Comparison of ENCODE assay signal across 19 cellular contexts in genomic region chr1:208551609-208552008, GRCh38.
DNase-seq lines count a peak whose midpoint lies in the region; ATAC-seq and TF ChIP-seq lines count a peak whose summit lies in the region.
"Had no signal": no experiment of that assay in that cellular context is flagged by ENCODE, and none has a peak within 500 bp of the region (broad histone marks: within the 10 kb centered on the region; RNA-seq: fewer than 3 reads in every experiment).

No MANE protein-coding gene starts in this region.

- no peak for TF ChIP-seq POLR2A in right lobe of liver (IDR thresholded peaks at IDR 0.05)

- no peak overlapping the region for H3K4me3 ChIP-seq in neural progenitor cell
- H3K4me3 ChIP-seq in right lobe of liver, result no peak overlapping the region
- no peak overlapping the region for H3K4me3 ChIP-seq in brain microvascular endothelial cell (ENCODE audit: low read depth, low read length)
- H3K4me3 ChIP-seq: BLaER1, GM12878, GM23248 had no signal

- H3K27me3 Mint-ChIP-seq in neural progenitor cell (ENCODE audit: insufficient read depth, low read depth), result peaks cover 5% of the 10 kb centered on the region

- TF ChIP-seq CTCF in GM10266 (IDR thresholded peaks at IDR 0.05; ENCODE audit: control insufficient read depth, insufficient read depth, low read depth, missing control alignments) (no peak), neural progenitor cell (IDR thresholded peaks at IDR 0.05) (no peak), right lobe of liver (IDR thresholded peaks at IDR 0.05) (no peak), brain microvascular endothelial cell (IDR thresholded peaks at IDR 0.05; ENCODE audit: low read depth, low read length, missing control alignments) (no peak)

- no peaks in the 10 kb centered on the region for H3K79me2 ChIP-seq in neural progenitor cell (ENCODE audit: low read depth)

- ATAC-seq in GM18520 (IDR thresholded peaks at IDR 0.05; ENCODE audit: unreplicated experiment), result peak; percentile 59
- ATAC-seq in GM21390 (IDR thresholded peaks at IDR 0.05; ENCODE audit: unreplicated experiment), result peak; percentile 53
- no peak for ATAC-seq in right lobe of liver
- ATAC-seq: GM12878, HCT116 had no signal

- H3K27me3 ChIP-seq in neural progenitor cell (no peaks in the 10 kb centered on the region), right lobe of liver (no peaks in the 10 kb centered on the region), brain microvascular endothelial cell (replicated peaks) (no peaks in the 10 kb centered on the region)
- H3K27me3 ChIP-seq: BLaER1 had no signal

- intact Hi-C loops in right lobe of liver (cut with DNase I), result no loop called here

- no peak overlapping the region for H3K27ac ChIP-seq in neural progenitor cell
- no peak overlapping the region for H3K27ac ChIP-seq in right lobe of liver
- no peak overlapping the region for H3K27ac ChIP-seq in brain microvascular endothelial cell
- H3K27ac ChIP-seq: BLaER1, GM23248 had no signal

- H3F3A ChIP-seq in neural progenitor cell (ENCODE audit: low read depth), result no peaks in the 10 kb centered on the region

- no peak overlapping the region for H3K9ac ChIP-seq in neural progenitor cell
- H3K9ac ChIP-seq: BLaER1, GM23248 had no signal

- H3K4me1 ChIP-seq in neural progenitor cell (peaks cover 3% of the 10 kb centered on the region), right lobe of liver (no peaks in the 10 kb centered on the region)
- H3K4me1 ChIP-seq: BLaER1 had no signal

- H3K4me2 ChIP-seq in neural progenitor cell, result no peak overlapping the region
- H3K4me2 ChIP-seq: BLaER1 had no signal

- no peaks in the 10 kb centered on the region for H3K36me3 ChIP-seq in neural progenitor cell
- H3K36me3 ChIP-seq in right lobe of liver, result no peaks in the 10 kb centered on the region
- H3K36me3 ChIP-seq in brain microvascular endothelial cell (replicated peaks), result no peaks in the 10 kb centered on the region
- H3K36me3 ChIP-seq: BLaER1 had no signal

- peaks cover 47% of the 10 kb centered on the region for H3K4me1 Mint-ChIP-seq in neural progenitor cell
- H3K4me1 Mint-ChIP-seq: CD14-positive monocyte; CD4-positive, alpha-beta memory T cell had no signal

- in situ Hi-C loops in brain microvascular endothelial cell (cut with HindIII; ENCODE audit: low pct_ligation_motif_present, low sequenced_read_pairs), result no loop called here

- no peaks in the 10 kb centered on the region for H3K36me3 Mint-ChIP-seq in neural progenitor cell
- H3K36me3 Mint-ChIP-seq: CD14-positive monocyte; CD4-positive, alpha-beta memory T cell had no signal

- no peaks in the 10 kb centered on the region for H4K20me1 ChIP-seq in neural progenitor cell (ENCODE audit: low read depth)
- H4K20me1 ChIP-seq: BLaER1 had no signal

- no peaks in the 10 kb centered on the region for H3K9me3 ChIP-seq in neural progenitor cell (ENCODE audit: low read depth)
- H3K9me3 ChIP-seq in right lobe of liver, result no peaks in the 10 kb centered on the region
- H3K9me3 ChIP-seq: BLaER1 had no signal

- peak overlapping the region; percentile 71 for H2AFZ ChIP-seq in neural progenitor cell (replicated peaks)
- H2AFZ ChIP-seq: GM23248 had no signal

- DNase-seq in GM10266 (ENCODE audit: extremely low spot score) (peak; percentile 16), neural progenitor cell (ENCODE audit: low spot score) (no peak), foreskin melanocyte (no peak), right lobe of liver (no peak), brain microvascular endothelial cell (no peak)
- DNase-seq: 8988T; CD4-positive, alpha-beta memory T cell; DMS153; DMS79; GDM1; GM23248; HFFc6; KG1 had no signal

- H3K9me3 Mint-ChIP-seq in neural progenitor cell, result no peaks in the 10 kb centered on the region

- no peak overlapping the region for H3K4me3 Mint-ChIP-seq in neural progenitor cell
- H3K4me3 Mint-ChIP-seq: CD14-positive monocyte, HFFc6 had no signal

- peak overlapping the region; percentile 43 for H3K27ac Mint-ChIP-seq in neural progenitor cell
- H3K27ac Mint-ChIP-seq: CD14-positive monocyte; CD4-positive, alpha-beta memory T cell; HFFc6 had no signal

- 70% methylated on average over 3 of the region's 3 CpGs for WGBS in right lobe of liver (ENCODE audit: insufficient coverage, low coverage, low lambda C conversion rate, missing lambda C conversion rate)

Comparison
In these comparisons a context has a peak if more than half of its experiments do, and no peak if none do; other contexts are left out.
1. ATAC-seq: peak in GM18520 (single experiment) and GM21390 (single experiment); none in right lobe of liver (0 of 4).